In genomic region chr12:20946732-20947131, GRCh38 we compare ENCODE assay signal across 8 cellular contexts.
DNase-seq lines count a peak whose midpoint lies in the region; ATAC-seq and TF ChIP-seq lines count a peak whose summit lies in the region.

No MANE protein-coding gene starts in this region.

- H3K9me2 ChIP-seq in OCI-LY1 (ENCODE audit: low read depth, low read length), result no peaks in the 10 kb centered on the region

- no peak overlapping the region for H3K9ac ChIP-seq in OCI-LY1 (ENCODE audit: low read length)

- H3K36me3 ChIP-seq in OCI-LY1 (ENCODE audit: insufficient read depth, low read length), result no peaks in the 10 kb centered on the region

- no peaks in the 10 kb centered on the region for H3K79me2 ChIP-seq in OCI-LY1 (ENCODE audit: insufficient read depth, low read length)

- H3K27me3 ChIP-seq in OCI-LY1 (ENCODE audit: insufficient read depth, low read length), result no peaks in the 10 kb centered on the region

- no peaks in the 10 kb centered on the region for H3K4me1 ChIP-seq in OCI-LY1 (ENCODE audit: insufficient read depth, low read length, severe bottlenecking)

- peak; percentile 73 for TF ChIP-seq CTCF in OCI-LY1 (IDR thresholded peaks at IDR 0.05; ENCODE audit: low read length)
- peak; percentile 13 for TF ChIP-seq CTCF in fibroblast of villous mesenchyme (IDR thresholded peaks at IDR 0.05; ENCODE audit: insufficient read depth, low read depth, low read length)

- H2AFZ ChIP-seq in OCI-LY1 (ENCODE audit: low read length), result no peak overlapping the region

- H4K20me1 ChIP-seq in OCI-LY1 (ENCODE audit: insufficient read depth, low read length), result no peaks in the 10 kb centered on the region

- H3F3A ChIP-seq in OCI-LY1 (ENCODE audit: insufficient read depth, low read length), result no peaks in the 10 kb centered on the region

- no peak for TF ChIP-seq POLR2A in GM18505 (IDR thresholded peaks at IDR 0.05; ENCODE audit: borderline replicate concordance, extremely low read depth, insufficient read depth, insufficient read length)

- DNase-seq in ELF-1 (ENCODE audit: low read depth, low spot score) (peak; percentile 8), H4 (ENCODE audit: low spot score) (peak; percentile 6), fibroblast of villous mesenchyme (ENCODE audit: low read depth) (no peak)

- ATAC-seq in HG02870 (IDR thresholded peaks at IDR 0.05; ENCODE audit: unreplicated experiment) (no peak), GM18505 (IDR thresholded peaks at IDR 0.05; ENCODE audit: unreplicated experiment) (no peak), HG02884 (IDR thresholded peaks at IDR 0.05; ENCODE audit: unreplicated experiment) (no peak), HG03521 (IDR thresholded peaks at IDR 0.05; ENCODE audit: unreplicated experiment) (no peak)

- no peak overlapping the region for H3K4me3 ChIP-seq in OCI-LY1 (ENCODE audit: low read depth, low read length, poor library complexity, severe bottlenecking)
- no peak overlapping the region for H3K4me3 ChIP-seq in fibroblast of villous mesenchyme (ENCODE audit: low read depth, low read length)

- H3K9me3 ChIP-seq in OCI-LY1 (ENCODE audit: low read length), result no peaks in the 10 kb centered on the region

- no peak overlapping the region for H3K4me2 ChIP-seq in OCI-LY1 (ENCODE audit: low read length)

- no peak overlapping the region for H3K27ac ChIP-seq in OCI-LY1 (ENCODE audit: low read depth, low read length, poor library complexity, severe bottlenecking)
